8 cellular contexts compared by ENCODE assay signal in genomic region chr12:79784366-79785065, GRCh38.
A peak's percentile ranks its signal among the peaks of the same experiment; 100 is the strongest.
DNase-seq lines count a peak whose midpoint lies in the region; TF ChIP-seq lines count a peak whose summit lies in the region.
"Not testable (repeated sequence)": the region's sequence is repeated elsewhere in the genome, so short reads cannot be mapped to it uniquely, and the experiment has no call there.

No MANE protein-coding gene starts in this region.

- H2AK5ac ChIP-seq in H9 (ENCODE audit: insufficient read length, low read length): not testable (repeated sequence)

- not testable (repeated sequence) for H3K14ac ChIP-seq in H9 (ENCODE audit: insufficient read depth, low read length)

- H3K23me2 ChIP-seq in H9 (ENCODE audit: insufficient read length, low read depth, low read length, poor library complexity, severe bottlenecking): not testable (repeated sequence)

- H3K18ac ChIP-seq in H9 (ENCODE audit: insufficient read length, low read depth, low read length): not testable (repeated sequence)

- H3K4me3 Mint-ChIP-seq in H9; activated naive CD4-positive, alpha-beta T cell treated with anti-CD3 and anti-CD28 coated beads, Interleukin-2, amount 50 U/mL, for 24 hours; endodermal cell: not testable (repeated sequence)

- H3F3A ChIP-seq in smooth muscle cell (ENCODE audit: low read depth): not testable (repeated sequence)

- not testable (repeated sequence) for H3K9me3 Mint-ChIP-seq in H9; activated naive CD4-positive, alpha-beta T cell treated with anti-CD3 and anti-CD28 coated beads, Interleukin-2, amount 50 U/mL, for 24 hours; endodermal cell

- H4K20me1 ChIP-seq in H9 (ENCODE audit: control insufficient read depth, insufficient read depth, insufficient read length); smooth muscle cell (ENCODE audit: low read depth): not testable (repeated sequence)

- not testable (repeated sequence) for H3K4ac ChIP-seq in H9 (ENCODE audit: low read depth, low read length)

- not testable (repeated sequence) for TF ChIP-seq CTCF in H9 (conservative IDR thresholded peaks at IDR 0.05); endodermal cell (conservative IDR thresholded peaks at IDR 0.05); cardiac muscle cell (IDR thresholded peaks at IDR 0.05; ENCODE audit: low read depth, low read length); smooth muscle cell (IDR thresholded peaks at IDR 0.05; ENCODE audit: borderline replicate concordance, insufficient read depth, poor library complexity, severe bottlenecking)

- not testable (repeated sequence) for H2BK120ac ChIP-seq in H9 (ENCODE audit: low read depth, low read length, poor library complexity, severe bottlenecking)

- not testable (repeated sequence) for H4K5ac ChIP-seq in H9 (ENCODE audit: insufficient read length, low read depth, low read length)

- not testable (repeated sequence) for H4K8ac ChIP-seq in H9 (replicated peaks; ENCODE audit: insufficient read length, low read depth, low read length)

- DNase-seq in Ammon's horn (ENCODE audit: low spot score): peak; percentile 31
- peak; percentile 66 for DNase-seq in H9
- DNase-seq in NT2/D1 (ENCODE audit: low read depth, low spot score): peak; percentile 55
- peak; percentile 67 for DNase-seq in endodermal cell
- not testable (repeated sequence) for DNase-seq in cardiac muscle cell (ENCODE audit: low read depth in 1 of 2, low spot score in 1 of 2); smooth muscle cell (lab: John Stamatoyannopoulos, UW; ENCODE audit: unreplicated experiment)
- DNase-seq in medulla oblongata (ENCODE audit: extremely low spot score): peak; percentile 22

- not testable (repeated sequence) for H3K56ac ChIP-seq in H9 (ENCODE audit: insufficient read length, low read depth, low read length)

- H4K91ac ChIP-seq in H9 (ENCODE audit: insufficient read length, low read depth, low read length): not testable (repeated sequence)

- H3K79me1 ChIP-seq in H9 (ENCODE audit: insufficient read depth, low read depth, low read length, poor library complexity, severe bottlenecking): not testable (repeated sequence)

- H3K4me2 ChIP-seq in H9 (ENCODE audit: insufficient read depth, insufficient read length, low read length): peak overlapping the region; percentile 8
- H3K4me2 ChIP-seq in smooth muscle cell: not testable (repeated sequence)

- not testable (repeated sequence) for H2AFZ ChIP-seq in H9 (ENCODE audit: low read length); smooth muscle cell (ENCODE audit: low read depth)

- H2BK5ac ChIP-seq in H9 (ENCODE audit: insufficient read length, low read length): not testable (repeated sequence)

- not testable (repeated sequence) for H3K9ac ChIP-seq in H9 (ENCODE audit: extremely low read depth, insufficient read length, low read length); NT2/D1 (ENCODE audit: insufficient read length, low read depth); endodermal cell (ENCODE audit: extremely low read depth, low read length, poor library complexity, severe bottlenecking); smooth muscle cell (ENCODE audit: low read depth)

- peak overlapping the region; percentile 56 to 76 (median 76); a peak in 6 of 7 replicates for H3K27ac Mint-ChIP-seq in H9
- peak overlapping the region; percentile 47 for H3K27ac Mint-ChIP-seq in activated naive CD4-positive, alpha-beta T cell treated with anti-CD3 and anti-CD28 coated beads, Interleukin-2, amount 50 U/mL, for 24 hours
- H3K27ac Mint-ChIP-seq in endodermal cell: not testable (repeated sequence)

- H3K27ac ChIP-seq in H9 (ENCODE audit: insufficient read length, low read depth, low read length): peak overlapping the region; percentile 70
- H3K27ac ChIP-seq in endodermal cell (ENCODE audit: low read depth, low read length): not testable (repeated sequence)
- peak overlapping the region; percentile 5 for H3K27ac ChIP-seq in cardiac muscle cell
- peak overlapping the region; percentile 40 for H3K27ac ChIP-seq in smooth muscle cell (ENCODE audit: low read depth)

- not testable (repeated sequence) for H3K4me1 ChIP-seq in H9 (ENCODE audit: insufficient read depth, low read length); NT2/D1 (ENCODE audit: insufficient read depth, insufficient read length); endodermal cell (ENCODE audit: control insufficient read depth, insufficient read depth, low read length); cardiac muscle cell (ENCODE audit: low read depth); smooth muscle cell (ENCODE audit: low read depth)

- not testable (repeated sequence) for H2BK15ac ChIP-seq in H9 (ENCODE audit: low read depth, low read length)

- H3K23ac ChIP-seq in H9 (ENCODE audit: insufficient read length, low read depth, low read length): not testable (repeated sequence)

- H3K36me3 ChIP-seq in NT2/D1 (ENCODE audit: insufficient read depth, insufficient read length, low read length) (peaks cover 62% of the 10 kb centered on the region), endodermal cell (ENCODE audit: control insufficient read depth, insufficient read depth, low read length) (peaks cover 86% of the 10 kb centered on the region), cardiac muscle cell (peaks cover 57% of the 10 kb centered on the region), smooth muscle cell (ENCODE audit: low read depth) (peaks cover 23% of the 10 kb centered on the region)

- WGBS in H9 (ENCODE audit: extremely low coverage, insufficient read length, low lambda C conversion rate): no CpG with 5 or more reads among the region's 10 CpGs
- WGBS in endodermal cell (ENCODE audit: insufficient coverage in 1 of 2, insufficient read length in 1 of 2), 2 experiments: 93% methylated on average over 10 of the region's 10 CpGs; no CpG with 5 or more reads in 1 of the 2 experiments
- WGBS in smooth muscle cell (ENCODE audit: low lambda C conversion rate): 84% methylated on average over 10 of the region's 10 CpGs

- not testable (repeated sequence) for H3T11ph ChIP-seq in H9 (ENCODE audit: low read length)

- peaks cover 27 to 32% of the 10 kb centered on the region in 2 experiments for H3K4me1 Mint-ChIP-seq in H9
- H3K4me1 Mint-ChIP-seq in activated naive CD4-positive, alpha-beta T cell treated with anti-CD3 and anti-CD28 coated beads, Interleukin-2, amount 50 U/mL, for 24 hours; endodermal cell: not testable (repeated sequence)

- not testable (repeated sequence) for H3K9me3 ChIP-seq in H9 (ENCODE audit: control insufficient read depth, low read depth, low read length); NT2/D1 (ENCODE audit: insufficient read depth, low read length); endodermal cell (ENCODE audit: control insufficient read depth, low read length); cardiac muscle cell (ENCODE audit: low read depth); smooth muscle cell (replicated peaks; ENCODE audit: low read depth)

- not testable (repeated sequence) for H2BK20ac ChIP-seq in H9 (ENCODE audit: low read depth, low read length, poor library complexity, severe bottlenecking)

- H3K36me3 Mint-ChIP-seq in H9 (ENCODE audit: insufficient read depth in 1 of 3, low read depth in 3 of 3) (peaks cover 8 to 43% (median 28%) of the 10 kb centered on the region in 3 experiments; a peak in 5 of 7 replicates), endodermal cell (ENCODE audit: low read depth) (peaks cover 48% of the 10 kb centered on the region)
- H3K36me3 Mint-ChIP-seq in activated naive CD4-positive, alpha-beta T cell treated with anti-CD3 and anti-CD28 coated beads, Interleukin-2, amount 50 U/mL, for 24 hours: peaks cover 13% of the 10 kb centered on the region

- H3K27me3 Mint-ChIP-seq in H9 (ENCODE audit: low read depth); activated naive CD4-positive, alpha-beta T cell treated with anti-CD3 and anti-CD28 coated beads, Interleukin-2, amount 50 U/mL, for 24 hours; endodermal cell (ENCODE audit: insufficient read depth): not testable (repeated sequence)

- not testable (repeated sequence) for H2BK12ac ChIP-seq in H9 (ENCODE audit: insufficient read length, low read depth, low read length)

- H3K79me2 ChIP-seq in H9 (ENCODE audit: insufficient read depth, low read length); smooth muscle cell (ENCODE audit: low read depth): not testable (repeated sequence)

- H3K4me3 ChIP-seq in NT2/D1 (ENCODE audit: insufficient read length, low read depth); endodermal cell (ENCODE audit: low read length); cardiac muscle cell; smooth muscle cell: not testable (repeated sequence)

- H3K27me3 ChIP-seq in H9 (ENCODE audit: insufficient read depth, low read length); NT2/D1 (ENCODE audit: insufficient read depth, insufficient read length); endodermal cell (ENCODE audit: control insufficient read depth, insufficient read depth, low read length, poor library complexity, severe bottlenecking); cardiac muscle cell; smooth muscle cell (ENCODE audit: low read depth): not testable (repeated sequence)
